8 cellular contexts compared by ENCODE assay signal in genomic region chr10:95841711-95842498, GRCh38.
DNase-seq lines count a peak whose midpoint lies in the region; ATAC-seq, FAIRE-seq and TF ChIP-seq lines count a peak whose summit lies in the region.

No MANE protein-coding gene starts in this region.

- in situ Hi-C loops in T47D (cut with HindIII; ENCODE audit: low pct_unique_long_range_greater_than_20kb, low sequenced_read_pairs): no loop called here

- peak overlapping the region; percentile 83 for H3K27ac Mint-ChIP-seq in stimulated activated memory B cell treated with anti-CD40 and anti-IgM and Interleukin-4, amounts not matched to agents 10 μg/mL and 1 μg/mL and 100 μg/mL, for 72 hours

- peak; percentile 34 for DNase-seq in AG08396 (ENCODE audit: low spot score)
- peak; percentile 38 for DNase-seq in GM03348 (ENCODE audit: low spot score)
- DNase-seq in RPMI7951 (ENCODE audit: low read depth): peak; percentile 39
- peak; percentile 23 to 81 for DNase-seq in T47D (ENCODE audit: low read depth in 1 of 2, low spot score in 1 of 2)
- peak; percentile 11 for DNase-seq in keratinocyte (ENCODE audit: low read depth, low spot score)
- no peak for DNase-seq in DMS79 treated with DMSO at 0.1 percent for 48 hours (lab: John Stamatoyannopoulos, UW)

- H3K4me3 Mint-ChIP-seq in stimulated activated memory B cell treated with anti-CD40 and anti-IgM and Interleukin-4, amounts not matched to agents 10 μg/mL and 1 μg/mL and 100 μg/mL, for 72 hours: peak overlapping the region; percentile 41

- H3K36me3 Mint-ChIP-seq in stimulated activated memory B cell treated with anti-CD40 and anti-IgM and Interleukin-4, amounts not matched to agents 10 μg/mL and 1 μg/mL and 100 μg/mL, for 72 hours: peaks cover 49% of the 10 kb centered on the region

- H4K20me1 ChIP-seq in keratinocyte (ENCODE audit: control insufficient read depth, extremely low read depth, insufficient read depth, low read length): no peaks in the 10 kb centered on the region

- H3K79me2 ChIP-seq in keratinocyte (ENCODE audit: control insufficient read depth, insufficient read depth, low read length): no peaks in the 10 kb centered on the region

- H3K4me2 ChIP-seq in keratinocyte (ENCODE audit: control insufficient read depth, extremely low read depth, insufficient read depth, low read depth, low read length): no peak overlapping the region

- H3K9ac ChIP-seq in keratinocyte (ENCODE audit: control insufficient read depth, extremely low read depth, insufficient read depth, low read length): no peak overlapping the region

- H3K36me3 ChIP-seq in keratinocyte (ENCODE audit: control insufficient read depth in 2 of 2, extremely low read depth in 1 of 2, insufficient read depth in 2 of 2, low read length in 2 of 2): no peaks in the 10 kb centered on the region

- H3K9me3 ChIP-seq in keratinocyte (ENCODE audit: control insufficient read depth, low read depth, low read length): no peaks in the 10 kb centered on the region

- no peaks in the 10 kb centered on the region for H3K9me3 Mint-ChIP-seq in stimulated activated memory B cell treated with anti-CD40 and anti-IgM and Interleukin-4, amounts not matched to agents 10 μg/mL and 1 μg/mL and 100 μg/mL, for 72 hours

- peaks cover 53% of the 10 kb centered on the region for H3K4me1 Mint-ChIP-seq in stimulated activated memory B cell treated with anti-CD40 and anti-IgM and Interleukin-4, amounts not matched to agents 10 μg/mL and 1 μg/mL and 100 μg/mL, for 72 hours

- peaks cover 3% of the 10 kb centered on the region for H3K27me3 ChIP-seq in keratinocyte (ENCODE audit: control insufficient read depth, extremely low read depth, insufficient read depth, low read length)

- peak in 2 of 3 experiments; percentile 35 to 49 for TF ChIP-seq CTCF in keratinocyte (optimal IDR thresholded peaks at IDR 0.05 in 1 of 3, IDR thresholded peaks at IDR 0.05 in 1 of 3, conservative IDR thresholded peaks at IDR 0.05 in 1 of 3; ENCODE audit: extremely low read depth in 1 of 3, insufficient read depth in 2 of 3, low read length in 3 of 3)

- H3K4me1 ChIP-seq in keratinocyte (ENCODE audit: control insufficient read depth, extremely low read depth, insufficient read depth, low read length): no peaks in the 10 kb centered on the region

- FAIRE-seq in keratinocyte (lab: Jason Lieb, UNC): no peak

- H2AFZ ChIP-seq in keratinocyte (ENCODE audit: control insufficient read depth, low read length): no peak overlapping the region

- no peaks in the 10 kb centered on the region for H3K9me1 ChIP-seq in keratinocyte (ENCODE audit: control insufficient read depth, extremely low read depth, insufficient read depth, low read length)

- no peaks in the 10 kb centered on the region for H3K27me3 Mint-ChIP-seq in stimulated activated memory B cell treated with anti-CD40 and anti-IgM and Interleukin-4, amounts not matched to agents 10 μg/mL and 1 μg/mL and 100 μg/mL, for 72 hours

- dilution Hi-C loops in keratinocyte (cut with MboI; ENCODE audit: extremely low pct_ligation_motif_present, low sequenced_read_pairs): no loop called here

- peak; percentile 32 for ATAC-seq in HG03378 (IDR thresholded peaks at IDR 0.05; ENCODE audit: unreplicated experiment)
- peak; percentile 70 for ATAC-seq in stimulated activated memory B cell treated with anti-CD40 and anti-IgM and Interleukin-4, amounts not matched to agents 10 μg/mL and 1 μg/mL and 100 μg/mL, for 72 hours

- no peak overlapping the region for H3K4me3 ChIP-seq in keratinocyte (ENCODE audit: control insufficient read depth in 2 of 3, extremely low read depth in 1 of 3, insufficient read depth in 2 of 3, low read depth in 1 of 3, low read length in 3 of 3)

- no peak overlapping the region for H3K27ac ChIP-seq in keratinocyte (ENCODE audit: control insufficient read depth, insufficient read depth, low read length)
